Comparison of ENCODE assay signal across 1 cellular context in the genomic region with DNA sequence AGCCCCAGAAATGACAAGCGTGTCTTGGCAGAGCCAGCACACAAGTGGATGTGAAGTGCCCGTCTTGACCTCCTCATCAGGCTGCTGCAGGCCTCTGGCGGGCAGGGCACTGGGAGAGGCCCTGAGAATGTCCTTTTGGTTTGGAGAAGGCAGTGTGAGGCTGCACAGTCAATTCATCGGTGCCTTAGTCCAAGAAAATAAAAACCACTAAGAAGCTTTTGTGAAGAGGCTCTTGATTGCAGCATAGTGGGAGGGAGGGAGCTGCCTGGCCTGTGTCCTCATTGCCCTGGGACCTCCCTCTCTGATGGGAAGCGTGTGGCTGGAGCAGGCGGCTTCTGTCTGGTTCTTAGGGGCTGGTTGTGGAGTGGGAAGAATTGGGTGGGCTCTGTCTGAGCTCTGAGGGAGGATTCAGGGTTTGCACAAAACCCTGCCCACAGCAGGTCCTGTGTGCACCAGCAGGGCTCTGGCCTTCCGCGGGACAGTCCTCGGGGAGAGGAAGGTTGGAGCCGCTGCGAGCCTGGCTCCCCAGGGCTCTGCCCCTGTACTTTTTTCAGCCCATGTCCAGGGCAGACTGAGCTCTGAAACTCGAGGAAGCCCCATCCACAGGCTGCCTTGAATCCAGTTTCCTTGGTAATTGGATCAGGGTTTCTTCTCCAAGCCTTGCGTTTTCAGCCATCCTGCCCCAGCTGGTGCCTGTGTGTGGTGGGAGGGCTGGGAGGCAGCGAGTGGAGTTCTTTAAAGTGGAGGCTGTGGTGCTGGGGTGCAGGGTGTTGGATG.
TF ChIP-seq lines count a peak whose summit lies in the region.

No MANE protein-coding gene starts in this region.

TF ChIP-seq in SK-N-SH, 30 proteins besides CTCF, POLR2A, EP300 and RAD21 (continued from another document):
- TF ChIP-seq, protein P1, sequence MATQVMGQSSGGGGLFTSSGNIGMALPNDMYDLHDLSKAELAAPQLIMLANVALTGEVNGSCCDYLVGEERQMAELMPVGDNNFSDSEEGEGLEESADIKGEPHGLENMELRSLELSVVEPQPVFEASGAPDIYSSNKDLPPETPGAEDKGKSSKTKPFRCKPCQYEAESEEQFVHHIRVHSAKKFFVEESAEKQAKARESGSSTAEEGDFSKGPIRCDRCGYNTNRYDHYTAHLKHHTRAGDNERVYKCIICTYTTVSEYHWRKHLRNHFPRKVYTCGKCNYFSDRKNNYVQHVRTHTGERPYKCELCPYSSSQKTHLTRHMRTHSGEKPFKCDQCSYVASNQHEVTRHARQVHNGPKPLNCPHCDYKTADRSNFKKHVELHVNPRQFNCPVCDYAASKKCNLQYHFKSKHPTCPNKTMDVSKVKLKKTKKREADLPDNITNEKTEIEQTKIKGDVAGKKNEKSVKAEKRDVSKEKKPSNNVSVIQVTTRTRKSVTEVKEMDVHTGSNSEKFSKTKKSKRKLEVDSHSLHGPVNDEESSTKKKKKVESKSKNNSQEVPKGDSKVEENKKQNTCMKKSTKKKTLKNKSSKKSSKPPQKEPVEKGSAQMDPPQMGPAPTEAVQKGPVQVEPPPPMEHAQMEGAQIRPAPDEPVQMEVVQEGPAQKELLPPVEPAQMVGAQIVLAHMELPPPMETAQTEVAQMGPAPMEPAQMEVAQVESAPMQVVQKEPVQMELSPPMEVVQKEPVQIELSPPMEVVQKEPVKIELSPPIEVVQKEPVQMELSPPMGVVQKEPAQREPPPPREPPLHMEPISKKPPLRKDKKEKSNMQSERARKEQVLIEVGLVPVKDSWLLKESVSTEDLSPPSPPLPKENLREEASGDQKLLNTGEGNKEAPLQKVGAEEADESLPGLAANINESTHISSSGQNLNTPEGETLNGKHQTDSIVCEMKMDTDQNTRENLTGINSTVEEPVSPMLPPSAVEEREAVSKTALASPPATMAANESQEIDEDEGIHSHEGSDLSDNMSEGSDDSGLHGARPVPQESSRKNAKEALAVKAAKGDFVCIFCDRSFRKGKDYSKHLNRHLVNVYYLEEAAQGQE (IDR thresholded peaks at IDR 0.05; ENCODE audit: low read depth, low read length) = no peak
- TF ChIP-seq GABPA (IDR thresholded peaks at IDR 0.05; ENCODE audit: low read depth) = no peak
- no peak for TF ChIP-seq NFIC (IDR thresholded peaks at IDR 0.05; ENCODE audit: borderline replicate concordance)
- TF ChIP-seq FOXJ3 (CRISPR knock-in tag; IDR thresholded peaks at IDR 0.05) = no peak
- no peak for TF ChIP-seq GATA2 (CRISPR knock-in tag; IDR thresholded peaks at IDR 0.05)
- TF ChIP-seq JUND (IDR thresholded peaks at IDR 0.05) = no peak
- no peak for TF ChIP-seq TCF12 (IDR thresholded peaks at IDR 0.05)
- TF ChIP-seq ELF1 (IDR thresholded peaks at IDR 0.05) = no peak
- no peak for TF ChIP-seq FOSL2 (IDR thresholded peaks at IDR 0.05; ENCODE audit: borderline replicate concordance, low read depth)
